In genomic region chr12:58364389-58365086, GRCh38 we compare ENCODE assay signal across 11 cellular contexts.
DNase-seq lines count a peak whose midpoint lies in the region; ATAC-seq and TF ChIP-seq lines count a peak whose summit lies in the region.
"Had no signal": no experiment of that assay in that cellular context is flagged by ENCODE, and none has a peak within 500 bp of the region (broad histone marks: within the 10 kb centered on the region; RNA-seq: fewer than 3 reads in every experiment).

No MANE protein-coding gene starts in this region.

- peak; percentile 96 for DNase-seq in AG08395 (ENCODE audit: low spot score)
- peak; percentile 96 for DNase-seq in HS-27A (ENCODE audit: low read depth)
- peak; percentile 99 for DNase-seq in astrocyte of the spinal cord (ENCODE audit: low read depth, low spot score)
- peak; percentile 99 for DNase-seq in kidney glomerular epithelial cell (lab: John Stamatoyannopoulos, UW)
- DNase-seq in GM19238 (ENCODE audit: insufficient read length, low spot score), result no peak
- DNase-seq in G401 (ENCODE audit: low spot score), result no peak
- no peak for DNase-seq in mesenteric fat pad (ENCODE audit: low spot score)
- DNase-seq: cerebellar nuclear complex, NCI-H1436 had no signal

- H3K4me3 ChIP-seq in astrocyte of the spinal cord (ENCODE audit: low read depth, low read length), result no peak overlapping the region
- H3K4me3 ChIP-seq: prostate gland had no signal

- no peak for TF ChIP-seq CTCF in astrocyte of the spinal cord (IDR thresholded peaks at IDR 0.05; ENCODE audit: low read depth, low read length)

- in situ Hi-C loops in astrocyte of the spinal cord (cut with HindIII; ENCODE audit: low sequenced_read_pairs) (no loop called here), G401 (cut with HindIII; ENCODE audit: low sequenced_read_pairs) (no loop called here)

- no peak for ATAC-seq in HG03378 (IDR thresholded peaks at IDR 0.05; ENCODE audit: unreplicated experiment)

Comparison
In these comparisons a context has a peak if more than half of its experiments do, and no peak if none do; other contexts are left out.
1. DNase-seq: peak in AG08395 (single experiment), HS-27A (single experiment), astrocyte of the spinal cord (single experiment) and kidney glomerular epithelial cell (single experiment); none in GM19238 (single experiment), G401 (single experiment) and mesenteric fat pad (single experiment).